Comparison of ENCODE assay signal across 25 cellular contexts in the genomic region with DNA sequence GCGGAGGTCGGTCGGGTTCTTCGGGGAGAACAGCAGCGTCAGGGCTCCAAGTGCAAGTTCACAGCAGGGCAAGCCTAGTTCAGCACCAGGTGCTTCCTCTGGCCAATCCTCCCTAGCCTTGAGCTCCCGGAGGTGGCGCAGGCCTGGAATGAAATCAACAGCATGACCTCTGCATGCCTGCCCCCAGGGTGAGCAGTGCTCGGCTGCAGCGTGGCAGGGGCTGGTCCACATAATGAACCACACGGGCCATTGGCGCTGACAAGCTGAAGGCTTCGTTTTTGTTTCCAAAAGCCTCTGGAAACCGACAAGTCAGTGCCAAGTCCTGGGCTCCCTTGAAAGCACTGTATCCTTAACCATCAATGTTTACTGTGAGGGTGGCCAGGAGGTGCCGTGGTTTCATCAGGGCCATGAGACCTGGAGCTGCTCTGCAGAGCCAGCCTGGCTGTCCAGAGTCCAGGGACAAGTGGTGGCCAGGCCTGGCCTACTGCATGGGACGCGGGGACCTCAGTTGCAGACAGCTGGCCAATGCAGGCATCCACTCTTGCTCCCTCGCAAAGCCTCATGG. TPM values are rescaled to one million over a fixed set of nuclear protein-coding genes. Genes with fewer than 3 reads are reported as not detected.
A peak's percentile ranks its signal among the peaks of the same experiment; 100 is the strongest.
DNase-seq lines count a peak whose midpoint lies in the region; ATAC-seq, FAIRE-seq and TF ChIP-seq lines count a peak whose summit lies in the region.
"Had no signal": no experiment of that assay in that cellular context is flagged by ENCODE, and none has a peak within 500 bp of the region (broad histone marks: within the 10 kb centered on the region; RNA-seq: fewer than 3 reads in every experiment).

No MANE protein-coding gene starts in this region.

- RAD21 ChIA-PET in GM12878 (lab: Charles Lee; ENCODE audit: unreplicated experiment): no interaction called here

- peaks cover 79% of the 10 kb centered on the region for H3K4me1 ChIP-seq in BLaER1
- H3K4me1 ChIP-seq in GM12878 (ENCODE audit: control insufficient read depth, insufficient read depth, low read length): peaks cover 6% of the 10 kb centered on the region; the same call in 1 of the 2 replicates
- H3K4me1 ChIP-seq: parathyroid adenoma had no signal

- intact Hi-C loops in GM12878 (cut with micrococcal nuclease; ENCODE audit: unreplicated experiment): no loop called here

- peaks cover 28% of the 10 kb centered on the region for H3K79me2 ChIP-seq in GM12878 (ENCODE audit: control insufficient read depth, insufficient read depth, low read length)

- no peak for DNase-seq in GM12878 (ENCODE audit: low read depth, low spot score)
- peak; percentile 46 for DNase-seq in medulla oblongata (ENCODE audit: extremely low spot score)
- DNase-seq in NCI-H1048 (lab: John Stamatoyannopoulos, UW): no peak
- DNase-seq in kidney tubule cell (ENCODE audit: low spot score): no peak
- DNase-seq: activated naive CD8-positive, alpha-beta T cell treated with anti-CD3 and anti-CD28 coated beads for 36 hours; cerebellar nuclear complex; dorsolateral prefrontal cortex; NCI-H1092 treated with DMSO at 0.1 percent for 48 hours; NCI-H1930; nephron progenitor cell; SIG-M5; stimulated activated CD4-positive, alpha-beta T cell treated with anti-CD3 and anti-CD28 coated beads, Interleukin-2, amount 100 ng/mL, for 48 hours; substantia nigra; SW 1271 had no signal

- H3K27me3 ChIP-seq in BLaER1: no peaks in the 10 kb centered on the region
- H3K27me3 ChIP-seq in GM12878 (replicated peaks in 1 of 2; ENCODE audit: control insufficient read depth in 2 of 2, insufficient read depth in 2 of 2, low read length in 1 of 2): no peaks in the 10 kb centered on the region
- H3K27me3 ChIP-seq: dorsolateral prefrontal cortex had no signal

- no peak overlapping the region for H2AFZ ChIP-seq in GM12878 (ENCODE audit: control insufficient read depth, low read depth, low read length)
- H2AFZ ChIP-seq: GM23248, parathyroid adenoma had no signal

- TF ChIP-seq EP300 in GM12878 (IDR thresholded peaks at IDR 0.05; ENCODE audit: borderline replicate concordance in 1 of 2, control insufficient read depth in 1 of 2, low read depth in 2 of 2, low read length in 2 of 2): no peak

- peaks cover 46% of the 10 kb centered on the region for H3K36me3 ChIP-seq in BLaER1
- peaks cover 17 to 21% of the 10 kb centered on the region in 2 experiments for H3K36me3 ChIP-seq in GM12878 (ENCODE audit: control insufficient read depth in 2 of 2, insufficient read depth in 2 of 2, low read length in 1 of 2)

- no TSS peak for BruUV-seq in GM12878 (replicated peaks; lab: Mats Ljungman, UMichigan)

- POLR2A ChIA-PET in GM12878 (lab: Charles Lee): no interaction called here

- H4K20me1 ChIP-seq in BLaER1: peaks cover 91% of the 10 kb centered on the region
- no peaks in the 10 kb centered on the region; the same call in 1 of the 2 replicates for H4K20me1 ChIP-seq in GM12878 (ENCODE audit: control insufficient read depth, insufficient read depth)

- H3K27ac ChIP-seq in BLaER1 (peak overlapping the region; percentile 76), GM12878 (ENCODE audit: control insufficient read depth, insufficient read depth) (no peak overlapping the region)
- H3K27ac ChIP-seq: C4-2B, GM23248, parathyroid adenoma had no signal

- in situ Hi-C loops in GM12878 (cut with MboI): no loop called here

- no peak for FAIRE-seq in GM12878 (lab: Jason Lieb, UNC)
- FAIRE-seq: D721Med, endothelial cell of umbilical vein had no signal

- CTCF ChIA-PET in GM12878 (lab: Yijun Ruan, JAX): no interaction called here

- TF ChIP-seq POLR2A in GM18505 (IDR thresholded peaks at IDR 0.05; ENCODE audit: borderline replicate concordance, extremely low read depth, insufficient read depth, insufficient read length) (peak; percentile 16), GM12878 (IDR thresholded peaks at IDR 0.05; ENCODE audit: low read depth, low read length) (peak; percentile 33; the same call in 1 of the 2 replicates)

- ATAC-seq in GM18505 (IDR thresholded peaks at IDR 0.05; ENCODE audit: unreplicated experiment) (no peak), GM12878 (no peak), GM18861 (IDR thresholded peaks at IDR 0.05; ENCODE audit: unreplicated experiment) (no peak), HG03439 (IDR thresholded peaks at IDR 0.05; ENCODE audit: unreplicated experiment) (no peak)
- ATAC-seq: activated T-helper 17 cell treated with anti-CD3 and anti-CD28 coated beads, Interleukin-2, amount 50 U/mL, for 72 hours; Panc1 had no signal

- 0 out of 2 replicates have a peak overlapping the region, but pooled peaks have one; percentile 21 for H3K4me3 ChIP-seq in BLaER1
- no peak overlapping the region for H3K4me3 ChIP-seq in GM12878
- H3K4me3 ChIP-seq: dorsolateral prefrontal cortex, GM23248 had no signal

- TF ChIP-seq RAD21 in GM12878 (IDR thresholded peaks at IDR 0.05; ENCODE audit: insufficient read depth, low read depth, low read length): no peak

- H3K9me3 ChIP-seq in BLaER1 (no peaks in the 10 kb centered on the region), GM12878 (replicated peaks; ENCODE audit: control insufficient read depth, insufficient read depth, low read length) (no peaks in the 10 kb centered on the region)

- SMC1A ChIA-PET in GM12878 (lab: Charles Lee; ENCODE audit: uncharacterized antibody, unreplicated experiment): no interaction called here

- 97% methylated on average over 17 of the region's 17 CpGs for WGBS in GM12878 (ENCODE audit: insufficient coverage, insufficient replicate concordance, low lambda C conversion rate, missing lambda C conversion rate)

- TF ChIP-seq CTCF in GM12878 (IDR thresholded peaks at IDR 0.05 in 2 of 3, conservative IDR thresholded peaks at IDR 0.05 in 1 of 3; ENCODE audit: control insufficient read depth in 2 of 3, extremely low read depth in 1 of 3, insufficient read depth in 1 of 3, low read depth in 3 of 3, low read length in 3 of 3): no peak

- H3K4me2 ChIP-seq in BLaER1 (peak overlapping the region; percentile 96), GM12878 (ENCODE audit: control insufficient read depth, insufficient read depth) (no peak overlapping the region)

- H3K9ac ChIP-seq in BLaER1 (peak overlapping the region; percentile 95; the same call in 1 of the 2 replicates), GM12878 (ENCODE audit: control insufficient read depth, insufficient read depth, low read length) (no peak overlapping the region)
- H3K9ac ChIP-seq: GM23248, parathyroid adenoma had no signal

RNA-seq across cellular contexts. Expression of gene INPP5E, which starts 2.1 kb away (rescaled TPM):
- 32.3 and 36.3 TPM in 2 replicates for total RNA-seq in GM12878 (2013; cell fraction: nucleolus; rRNA removed)
- total RNA-seq in GM12878 (2014; rRNA removed) (6.6 and 7.4 TPM in 2 replicates), GM12878 (2014; rRNA removed; fragmentation: Illumina TruSeq; extraction: Trizol) (3.4 and 3.6 TPM in 2 replicates), GM12878 (2021) (13.0 and 15.6 TPM in 2 replicates)
- 2.8 TPM for polyA plus RNA-seq in GM12878 (2011; ENCODE audit: low read depth)
- polyA plus RNA-seq in GM12878 (2011; rRNA removed) (4.6 and 7.1 TPM in 2 replicates), GM12878 (2014; fragmentation: Illumina TruSeq; extraction: Trizol) (2.1 and 3.4 TPM in 2 replicates), GM12878 (2014; fragmentation: Nextera tagmentation; extraction: Ambion mirVana) (1 to 10 TPM in 1 of 2 experiments, under 1 TPM in 1; 0.24 to 1.2 TPM), GM12878 (2014; rRNA removed) (14.8 and 16.0 TPM in 2 replicates), GM12878 (2016; fragmentation: Nextera tagmentation; extraction: Ambion mirVana) (1 to 10 TPM; 4.7 to 5.9 TPM)
- 8.6 and 10.4 TPM in 2 replicates for polyA plus RNA-seq in GM12878 (2011; cell fraction: cytosol; rRNA removed)
- polyA plus RNA-seq in GM12878 (2011; cell fraction: nucleus; rRNA removed): 78.9 and 90.5 TPM in 2 replicates
- 8.4 and 9.5 TPM in 2 replicates for polyA plus RNA-seq in GM12878 (2012)
- polyA minus RNA-seq in GM12878 (2011; rRNA and poly(A)+ RNA removed): 4.3 and 8.1 TPM in 2 replicates
- polyA minus RNA-seq in GM12878 (2011; cell fraction: cytosol; rRNA and poly(A)+ RNA removed): 4.1 and 4.8 TPM in 2 replicates
- 10.2 and 17.1 TPM in 2 replicates for polyA minus RNA-seq in GM12878 (2011; cell fraction: nucleus; rRNA and poly(A)+ RNA removed)

RNA-seq across cellular contexts. Expression of gene PMPCA, which starts 31.3 kb away (rescaled TPM):
- 64.9 and 75.3 TPM in 2 replicates for total RNA-seq in GM12878 (2013; cell fraction: nucleolus; rRNA removed)
- total RNA-seq in GM12878 (2014; rRNA removed) (61.7 and 67.9 TPM in 2 replicates), GM12878 (2014; rRNA removed; fragmentation: Illumina TruSeq; extraction: Trizol) (40.8 and 47.3 TPM in 2 replicates), GM12878 (2021) (85.9 and 89.8 TPM in 2 replicates)
- 37.1 TPM for polyA plus RNA-seq in GM12878 (2011; ENCODE audit: low read depth)
- polyA plus RNA-seq in GM12878 (2011; rRNA removed) (80.3 and 82.5 TPM in 2 replicates), GM12878 (2014; fragmentation: Illumina TruSeq; extraction: Trizol) (63.1 and 69.0 TPM in 2 replicates), GM12878 (2014; fragmentation: Nextera tagmentation; extraction: Ambion mirVana) (10 to 100 TPM in 1 of 2 experiments, 1 to 10 TPM in 1; 8.1 to 12.3 TPM), GM12878 (2014; rRNA removed) (90.0 and 93.0 TPM in 2 replicates), GM12878 (2016; fragmentation: Nextera tagmentation; extraction: Ambion mirVana) (100 to 1,000 TPM; 123 to 137 TPM)
- 70.0 and 94.3 TPM in 2 replicates for polyA plus RNA-seq in GM12878 (2011; cell fraction: cytosol; rRNA removed)
- polyA plus RNA-seq in GM12878 (2011; cell fraction: nucleus; rRNA removed): 268 and 279 TPM in 2 replicates
- 78.5 and 91.3 TPM in 2 replicates for polyA plus RNA-seq in GM12878 (2012)
- 50.8 and 53.6 TPM in 2 replicates for polyA minus RNA-seq in GM12878 (2011; rRNA and poly(A)+ RNA removed)
- 13.8 and 16.0 TPM in 2 replicates for polyA minus RNA-seq in GM12878 (2011; cell fraction: cytosol; rRNA and poly(A)+ RNA removed)
- polyA minus RNA-seq in GM12878 (2011; cell fraction: nucleus; rRNA and poly(A)+ RNA removed): 46.1 and 51.3 TPM in 2 replicates

RNA-seq across cellular contexts. Expression of gene ENTR1, which starts 31.3 kb away (rescaled TPM):
- total RNA-seq in GM12878 (2013; cell fraction: nucleolus; rRNA removed): 55.0 and 60.4 TPM in 2 replicates
- total RNA-seq in GM12878 (2014; rRNA removed) (58.4 and 61.2 TPM in 2 replicates), GM12878 (2014; rRNA removed; fragmentation: Illumina TruSeq; extraction: Trizol) (35.5 and 38.4 TPM in 2 replicates), GM12878 (2021) (75.4 and 81.7 TPM in 2 replicates)
- polyA plus RNA-seq in GM12878 (2011; ENCODE audit: low read depth): 17.1 TPM
- polyA plus RNA-seq in GM12878 (2011; rRNA removed) (47.7 and 55.4 TPM in 2 replicates), GM12878 (2014; fragmentation: Illumina TruSeq; extraction: Trizol) (19.0 and 43.7 TPM in 2 replicates), GM12878 (2014; fragmentation: Nextera tagmentation; extraction: Ambion mirVana) (10 to 100 TPM in 1 of 2 experiments, 1 to 10 TPM in 1; 8.2 to 20.4 TPM), GM12878 (2014; rRNA removed) (96.4 and 105 TPM in 2 replicates), GM12878 (2016; fragmentation: Nextera tagmentation; extraction: Ambion mirVana) (10 to 100 TPM; 10.5 to 14.9 TPM)
- polyA plus RNA-seq in GM12878 (2011; cell fraction: cytosol; rRNA removed): 41.9 and 53.8 TPM in 2 replicates
- polyA plus RNA-seq in GM12878 (2011; cell fraction: nucleus; rRNA removed): 296 and 320 TPM in 2 replicates
- 32.2 and 42.4 TPM in 2 replicates for polyA plus RNA-seq in GM12878 (2012)
- 15.0 and 45.6 TPM in 2 replicates for polyA minus RNA-seq in GM12878 (2011; rRNA and poly(A)+ RNA removed)
- 24.7 and 29.1 TPM in 2 replicates for polyA minus RNA-seq in GM12878 (2011; cell fraction: cytosol; rRNA and poly(A)+ RNA removed)
- polyA minus RNA-seq in GM12878 (2011; cell fraction: nucleus; rRNA and poly(A)+ RNA removed): 50.2 and 69.5 TPM in 2 replicates

RNA-seq across cellular contexts. Expression of gene SEC16A, which starts 41.1 kb away (rescaled TPM):
- 45.7 and 51.6 TPM in 2 replicates for total RNA-seq in GM12878 (2013; cell fraction: nucleolus; rRNA removed)
- 14.7 and 17.6 TPM in 2 replicates for total RNA-seq in GM12878 (2014; rRNA removed)
- 8.3 and 10.0 TPM in 2 replicates for total RNA-seq in GM12878 (2014; rRNA removed; fragmentation: Illumina TruSeq; extraction: Trizol)
- 52.6 and 59.1 TPM in 2 replicates for total RNA-seq in GM12878 (2021)
- polyA plus RNA-seq in GM12878 (2011; ENCODE audit: low read depth): 36.4 TPM
- polyA plus RNA-seq in GM12878 (2011; rRNA removed): 7.3 and 9.9 TPM in 2 replicates
- polyA plus RNA-seq in GM12878 (2011; cell fraction: cytosol; rRNA removed): 12.3 and 18.3 TPM in 2 replicates
- 44.9 and 59.4 TPM in 2 replicates for polyA plus RNA-seq in GM12878 (2011; cell fraction: nucleus; rRNA removed)
- polyA plus RNA-seq in GM12878 (2012): 40.1 and 41.6 TPM in 2 replicates
- 26.5 and 36.0 TPM in 2 replicates for polyA plus RNA-seq in GM12878 (2014; fragmentation: Illumina TruSeq; extraction: Trizol)
- polyA plus RNA-seq in GM12878 (2014; fragmentation: Nextera tagmentation; extraction: Ambion mirVana): 10 to 100 TPM; 12.4 to 16.6 TPM
- polyA plus RNA-seq in GM12878 (2014; rRNA removed): 25.9 and 28.0 TPM in 2 replicates
- 10 to 100 TPM; 44.6 to 44.7 TPM for polyA plus RNA-seq in GM12878 (2016; fragmentation: Nextera tagmentation; extraction: Ambion mirVana)
- 9.8 and 13.4 TPM in 2 replicates for polyA minus RNA-seq in GM12878 (2011; rRNA and poly(A)+ RNA removed)
- polyA minus RNA-seq in GM12878 (2011; cell fraction: cytosol; rRNA and poly(A)+ RNA removed): 19.6 and 20.7 TPM in 2 replicates
- 11.8 and 19.4 TPM in 2 replicates for polyA minus RNA-seq in GM12878 (2011; cell fraction: nucleus; rRNA and poly(A)+ RNA removed)

RNA-seq across cellular contexts. Expression of gene SNAPC4, which starts 41.8 kb away (rescaled TPM):
- 20.6 and 25.5 TPM in 2 replicates for total RNA-seq in GM12878 (2013; cell fraction: nucleolus; rRNA removed)
- 7.7 and 8.8 TPM in 2 replicates for total RNA-seq in GM12878 (2014; rRNA removed)
- 5.1 and 5.2 TPM in 2 replicates for total RNA-seq in GM12878 (2014; rRNA removed; fragmentation: Illumina TruSeq; extraction: Trizol)
- 16.4 and 19.8 TPM in 2 replicates for total RNA-seq in GM12878 (2021)
- 3.1 TPM for polyA plus RNA-seq in GM12878 (2011; ENCODE audit: low read depth)
- 2.4 and 3.5 TPM in 2 replicates for polyA plus RNA-seq in GM12878 (2011; rRNA removed)
- 3.4 and 5.5 TPM in 2 replicates for polyA plus RNA-seq in GM12878 (2011; cell fraction: cytosol; rRNA removed)
- polyA plus RNA-seq in GM12878 (2011; cell fraction: nucleus; rRNA removed): 21.4 and 37.3 TPM in 2 replicates
- polyA plus RNA-seq in GM12878 (2012): 8.0 and 10.3 TPM in 2 replicates
- 7.1 and 8.7 TPM in 2 replicates for polyA plus RNA-seq in GM12878 (2014; fragmentation: Illumina TruSeq; extraction: Trizol)
- polyA plus RNA-seq in GM12878 (2014; fragmentation: Nextera tagmentation; extraction: Ambion mirVana): under 1 TPM; 0.42 to 0.43 TPM
- polyA plus RNA-seq in GM12878 (2014; rRNA removed): 16.9 and 18.1 TPM in 2 replicates
- polyA plus RNA-seq in GM12878 (2016; fragmentation: Nextera tagmentation; extraction: Ambion mirVana): 1 to 10 TPM; 6.8 to 7.2 TPM
- polyA minus RNA-seq in GM12878 (2011; rRNA and poly(A)+ RNA removed): 2.6 and 3.9 TPM in 2 replicates
- 2.4 and 2.7 TPM in 2 replicates for polyA minus RNA-seq in GM12878 (2011; cell fraction: cytosol; rRNA and poly(A)+ RNA removed)
- polyA minus RNA-seq in GM12878 (2011; cell fraction: nucleus; rRNA and poly(A)+ RNA removed): 4.5 and 7.1 TPM in 2 replicates
